Comparison of ENCODE assay signal across 35 cellular contexts in genomic region chr4:109418588-109418987, GRCh38.
"Had no signal": no experiment of that assay in that cellular context is flagged by ENCODE, and none has a peak within 500 bp of the region (broad histone marks: within the 10 kb centered on the region; RNA-seq: fewer than 3 reads in every experiment).

No MANE protein-coding gene starts in this region.

- H3K27ac ChIP-seq: ascending aorta, breast epithelium, cardiac muscle cell, coronary artery, dorsolateral prefrontal cortex, esophagus muscularis mucosa, foreskin keratinocyte, gastrocnemius medialis, heart left ventricle, WERI-Rb-1 had no signal

- H3K27ac Mint-ChIP-seq: activated B cell treated with CpG ODN at 0.5 μM for 24 hours; activated CD4-positive, alpha-beta memory T cell treated with anti-CD3 and anti-CD28 coated beads, Interleukin-2, amount 10 ng/mL, durations not matched to agents 7 days and 5 days; activated CD4-positive, alpha-beta T cell treated with anti-CD3 and anti-CD28 coated beads for 36 hours; activated CD4-positive, alpha-beta T cell treated with anti-CD3 and anti-CD28 coated beads, Interleukin-2, amount 10 ng/mL, durations not matched to agents 24 days and 14 days; activated naive CD4-positive, alpha-beta T cell treated with anti-CD3 and anti-CD28 coated beads, Interleukin-2, amount 10 ng/mL, durations not matched to agents 7 days and 5 days; activated naive CD4-positive, alpha-beta T cell treated with anti-CD3 and anti-CD28 coated beads, Interleukin-2, amount 50 U/mL, for 72 hours; activated naive CD8-positive, alpha-beta T cell treated with anti-CD3 and anti-CD28 coated beads, Interleukin-2, amount 10 ng/mL, durations not matched to agents 7 days and 5 days; activated T-cell treated with anti-CD3 and anti-CD28 coated beads, Interleukin-2, amount 50 U/mL, for 24 hours; activated T-cell treated with anti-CD3 and anti-CD28 coated beads, Interleukin-2, amount 50 U/mL, for 72 hours; brain; dendritic cell treated with granulocyte-macrophage colony-stimulating factor and Interleukin-4, amounts not matched to agents 40 ng/mL and 50 ng/mL, for 4 days; T-helper 17 cell; T-helper 2 cell treated with Interferon-gamma antibody and Interleukin-4, amounts not matched to agents 5 μg/mL and 100 μg/mL, for 36 hours had no signal

- H3K9me3 ChIP-seq: ascending aorta, breast epithelium, esophagus muscularis mucosa, gastrocnemius medialis, heart left ventricle had no signal

- DNase-seq: activated B cell treated with CpG ODN at 0.5 μM for 24 hours; activated CD4-positive, alpha-beta memory T cell treated with anti-CD3 and anti-CD28 coated beads, Interleukin-2, amount 10 ng/mL, durations not matched to agents 7 days and 5 days; activated CD4-positive, alpha-beta T cell treated with anti-CD3 and anti-CD28 coated beads for 36 hours; activated CD4-positive, alpha-beta T cell treated with anti-CD3 and anti-CD28 coated beads, Interleukin-2, amount 10 ng/mL, durations not matched to agents 24 days and 14 days; activated CD4-positive, CD25-positive, alpha-beta regulatory T cell treated with anti-CD3 and anti-CD28 coated beads, Interleukin-2, amount 50 U/mL, for 72 hours; activated CD8-positive, alpha-beta memory T cell treated with anti-CD3 and anti-CD28 coated beads, Interleukin-2, amount 50 U/mL, for 48 hours; activated gamma-delta T cell; activated naive CD4-positive, alpha-beta T cell; activated naive CD4-positive, alpha-beta T cell treated with anti-CD3 and anti-CD28 coated beads, Interleukin-2, amount 10 ng/mL, durations not matched to agents 7 days and 5 days; activated naive CD8-positive, alpha-beta T cell treated with anti-CD3 and anti-CD28 coated beads, Interleukin-2, amount 10 ng/mL, durations not matched to agents 7 days and 5 days; activated T-cell treated with anti-CD3 and anti-CD28 coated beads for 4 hours; activated T-cell treated with anti-CD3 and anti-CD28 coated beads, Interleukin-2, amount 50 U/mL, for 24 hours; activated T-cell treated with anti-CD3 and anti-CD28 coated beads, Interleukin-2, amount 50 U/mL, for 72 hours; central memory CD4-positive, alpha-beta T cell; cerebellar nuclear complex; dorsolateral prefrontal cortex; effector memory CD4-positive, alpha-beta T cell; erythroblast; foreskin keratinocyte; gastrocnemius medialis; glutamatergic neuron; heart left ventricle; T-helper 1 cell; T-helper 17 cell; T1000; WERI-Rb-1 had no signal

- H3K4me1 Mint-ChIP-seq: activated B cell treated with CpG ODN at 0.5 μM for 24 hours had no signal

- H3K36me3 ChIP-seq: ascending aorta, breast epithelium, cardiac muscle cell, esophagus muscularis mucosa, gastrocnemius medialis, heart left ventricle, WERI-Rb-1 had no signal

- H3K4me3 ChIP-seq: ascending aorta, breast epithelium, cardiac muscle cell, coronary artery, dorsolateral prefrontal cortex, esophagus muscularis mucosa, gastrocnemius medialis, heart left ventricle had no signal

- H3K27me3 Mint-ChIP-seq: activated B cell treated with CpG ODN at 0.5 μM for 24 hours; activated CD4-positive, alpha-beta T cell treated with anti-CD3 and anti-CD28 coated beads for 36 hours; activated T-cell treated with anti-CD3 and anti-CD28 coated beads, Interleukin-2, amount 50 U/mL, for 24 hours; brain; dendritic cell treated with granulocyte-macrophage colony-stimulating factor and Interleukin-4, amounts not matched to agents 40 ng/mL and 50 ng/mL, for 4 days; T-helper 17 cell had no signal

- ATAC-seq: activated CD4-positive, alpha-beta T cell treated with anti-CD3 and anti-CD28 coated beads for 36 hours; activated naive CD4-positive, alpha-beta T cell treated with anti-CD3 and anti-CD28 coated beads, Interleukin-2, amount 50 U/mL, for 72 hours; activated T-cell treated with anti-CD3 and anti-CD28 coated beads, Interleukin-2, amount 50 U/mL, for 72 hours; foreskin keratinocyte; gastrocnemius medialis; heart left ventricle; T-helper 17 cell had no signal

- H3K4me1 ChIP-seq: ascending aorta, breast epithelium, foreskin keratinocyte, gastrocnemius medialis had no signal

- H3K9me3 Mint-ChIP-seq: activated B cell treated with CpG ODN at 0.5 μM for 24 hours; activated CD4-positive, alpha-beta memory T cell treated with anti-CD3 and anti-CD28 coated beads, Interleukin-2, amount 10 ng/mL, durations not matched to agents 7 days and 5 days; activated CD4-positive, alpha-beta T cell treated with anti-CD3 and anti-CD28 coated beads, Interleukin-2, amount 10 ng/mL, durations not matched to agents 24 days and 14 days; activated naive CD4-positive, alpha-beta T cell treated with anti-CD3 and anti-CD28 coated beads, Interleukin-2, amount 10 ng/mL, durations not matched to agents 7 days and 5 days; activated naive CD4-positive, alpha-beta T cell treated with anti-CD3 and anti-CD28 coated beads, Interleukin-2, amount 50 U/mL, for 72 hours; activated naive CD8-positive, alpha-beta T cell treated with anti-CD3 and anti-CD28 coated beads, Interleukin-2, amount 10 ng/mL, durations not matched to agents 7 days and 5 days; activated T-cell treated with anti-CD3 and anti-CD28 coated beads, Interleukin-2, amount 50 U/mL, for 24 hours; activated T-cell treated with anti-CD3 and anti-CD28 coated beads, Interleukin-2, amount 50 U/mL, for 72 hours; brain; dendritic cell treated with granulocyte-macrophage colony-stimulating factor and Interleukin-4, amounts not matched to agents 40 ng/mL and 50 ng/mL, for 4 days; T-helper 2 cell treated with Interferon-gamma antibody and Interleukin-4, amounts not matched to agents 5 μg/mL and 100 μg/mL, for 36 hours had no signal

- H3K27me3 ChIP-seq: ascending aorta, breast epithelium, cardiac muscle cell, dorsolateral prefrontal cortex, esophagus muscularis mucosa, foreskin keratinocyte, gastrocnemius medialis, heart left ventricle had no signal

- H3K4me3 Mint-ChIP-seq: activated B cell treated with CpG ODN at 0.5 μM for 24 hours; activated CD4-positive, alpha-beta memory T cell treated with anti-CD3 and anti-CD28 coated beads, Interleukin-2, amount 10 ng/mL, durations not matched to agents 7 days and 5 days; activated CD4-positive, alpha-beta T cell treated with anti-CD3 and anti-CD28 coated beads for 36 hours; activated CD4-positive, alpha-beta T cell treated with anti-CD3 and anti-CD28 coated beads, Interleukin-2, amount 10 ng/mL, durations not matched to agents 24 days and 14 days; activated naive CD4-positive, alpha-beta T cell treated with anti-CD3 and anti-CD28 coated beads, Interleukin-2, amount 10 ng/mL, durations not matched to agents 7 days and 5 days; activated naive CD8-positive, alpha-beta T cell treated with anti-CD3 and anti-CD28 coated beads, Interleukin-2, amount 10 ng/mL, durations not matched to agents 7 days and 5 days; activated T-cell treated with anti-CD3 and anti-CD28 coated beads, Interleukin-2, amount 50 U/mL, for 24 hours; activated T-cell treated with anti-CD3 and anti-CD28 coated beads, Interleukin-2, amount 50 U/mL, for 72 hours; brain; dendritic cell treated with granulocyte-macrophage colony-stimulating factor and Interleukin-4, amounts not matched to agents 40 ng/mL and 50 ng/mL, for 4 days; T-helper 17 cell; T-helper 2 cell treated with Interferon-gamma antibody and Interleukin-4, amounts not matched to agents 5 μg/mL and 100 μg/mL, for 36 hours had no signal

- H3K36me3 Mint-ChIP-seq: activated naive CD4-positive, alpha-beta T cell treated with anti-CD3 and anti-CD28 coated beads, Interleukin-2, amount 10 ng/mL, durations not matched to agents 7 days and 5 days; activated naive CD4-positive, alpha-beta T cell treated with anti-CD3 and anti-CD28 coated beads, Interleukin-2, amount 50 U/mL, for 72 hours; activated naive CD8-positive, alpha-beta T cell treated with anti-CD3 and anti-CD28 coated beads, Interleukin-2, amount 10 ng/mL, durations not matched to agents 7 days and 5 days; brain had no signal
